ENCODE assay signal across 8 cellular contexts in the genomic region with DNA sequence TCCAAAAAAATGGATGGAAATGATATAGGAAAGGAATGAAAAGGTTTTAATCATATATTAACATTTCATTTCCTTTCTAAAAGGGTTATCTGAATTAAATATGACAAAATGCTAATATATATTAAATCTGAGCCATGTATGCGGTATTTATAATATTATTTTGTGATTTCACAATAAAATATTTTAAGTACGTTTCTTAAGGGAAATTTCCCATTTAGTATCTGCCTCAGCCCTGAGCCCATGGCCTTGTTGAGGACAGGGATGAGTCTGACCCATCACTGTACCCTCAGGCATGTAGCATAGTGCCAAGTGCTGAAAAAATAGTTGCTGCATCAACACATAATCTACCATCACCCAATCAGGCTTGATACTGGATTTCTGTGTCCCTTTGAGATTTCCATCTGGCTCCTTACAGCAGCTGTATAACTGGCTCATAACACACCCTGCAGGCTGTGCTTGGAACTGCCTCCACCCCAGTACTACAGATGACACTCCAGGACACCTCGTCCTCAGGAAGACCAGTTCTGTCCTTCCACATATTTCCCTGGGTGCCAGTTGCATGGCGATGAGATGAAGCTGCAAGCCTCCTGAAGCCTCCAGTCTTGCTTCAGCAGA. TPM values are rescaled to one million over a fixed set of nuclear protein-coding genes. Genes with fewer than 3 reads are reported as not detected.
DNase-seq lines count a peak whose midpoint lies in the region; ATAC-seq, FAIRE-seq and TF ChIP-seq lines count a peak whose summit lies in the region.

No MANE protein-coding gene starts in this region.

- ATAC-seq in HG03565 (IDR thresholded peaks at IDR 0.05; ENCODE audit: unreplicated experiment) (peak; percentile 69), lower lobe of right lung (peak; percentile 41 to 42)

- intact Hi-C loops in lower lobe of right lung (cut with DNase I): no loop called here

- no peak overlapping the region for H3K9ac ChIP-seq in GM23248

- H3K4me1 ChIP-seq in lower lobe of right lung (no peaks in the 10 kb centered on the region), GM23248 (ENCODE audit: insufficient read depth) (peaks cover 7% of the 10 kb centered on the region; the same call in 1 of the 2 replicates)

- peaks cover 7% of the 10 kb centered on the region for H3K9me3 ChIP-seq in lower lobe of right lung
- H3K9me3 ChIP-seq in GM23248 (ENCODE audit: low read depth): no peaks in the 10 kb centered on the region

- H3K27ac ChIP-seq in lower lobe of right lung (no peak overlapping the region), GM23248 (no peak overlapping the region)

- H3K4me2 ChIP-seq in GM23248 (ENCODE audit: unreplicated experiment): no peak overlapping the region

- H3K36me3 ChIP-seq in lower lobe of right lung (peaks cover 56% of the 10 kb centered on the region), GM23248 (ENCODE audit: low read depth) (peaks cover 30% of the 10 kb centered on the region)

- peaks cover 21% of the 10 kb centered on the region for H3K79me2 ChIP-seq in GM23248 (ENCODE audit: insufficient read depth)

- no peaks in the 10 kb centered on the region for H4K20me1 ChIP-seq in GM23248 (ENCODE audit: insufficient read depth)

- DNase-seq in ACHN (peak; percentile 51), GM18507 (ENCODE audit: extremely low spot score, insufficient read length, low read depth) (no peak), lower lobe of right lung (no peak), GF-D8 (lab: John Stamatoyannopoulos, UW) (no peak), NCI-H1092 treated with DMSO at 0.1 percent for 48 hours (lab: John Stamatoyannopoulos, UW) (no peak), GM23248 (no peak)
- DNase-seq in activated T-cell treated with anti-CD3 and anti-CD28 coated beads, Interleukin-2, amount 50 U/mL, for 48 hours: peak; percentile 43 to 56

- H3F3A ChIP-seq in GM23248 (ENCODE audit: insufficient read depth): peaks cover 21% of the 10 kb centered on the region

- H3K27me3 ChIP-seq in lower lobe of right lung (ENCODE audit: low read depth) (no peaks in the 10 kb centered on the region), GM23248 (replicated peaks; ENCODE audit: insufficient read depth) (no peaks in the 10 kb centered on the region)

- peak; percentile 41 for TF ChIP-seq CTCF in lower lobe of right lung (IDR thresholded peaks at IDR 0.05)

- no peak overlapping the region for H2AFZ ChIP-seq in GM23248

- in situ Hi-C loops in ACHN (cut with HindIII; ENCODE audit: low pct_ligation_motif_present, low pct_unique_long_range_greater_than_20kb, low sequenced_read_pairs) (no loop called here), GM23248 (cut with MboI) (no loop called here)

- H3K4me3 ChIP-seq in lower lobe of right lung (no peak overlapping the region), GM23248 (no peak overlapping the region)

- H3K9me2 ChIP-seq in GM23248 (ENCODE audit: insufficient read depth): no peaks in the 10 kb centered on the region

- FAIRE-seq in GM18507 (lab: Jason Lieb, UNC): peak; percentile 72

- 95 to 99% methylated on average over 4 of the region's 4 CpGs for WGBS in GM23248 (ENCODE audit: low coverage in 1 of 2, low lambda C conversion rate in 2 of 2, missing lambda C conversion rate in 2 of 2), 2 experiments

RNA-seq across cellular contexts. Expression of a gene that starts 59.4 kb away (rescaled TPM):
- total RNA-seq in lower lobe of right lung: not detected
- 3.5 TPM in 1 of 2 replicates, not detected in the other for total RNA-seq in GM23248 (2014; rRNA removed; shearing (Covaris generic))
- polyA plus RNA-seq in GM23248 (2016; fragmentation: Nextera tagmentation; extraction: Ambion mirVana): 1.8 and 3.4 TPM in 2 replicates

Comparison
In these comparisons a context has a peak if more than half of its experiments do, and no peak if none do; other contexts are left out.
1. DNase-seq: peak in ACHN (single experiment) and activated T-cell treated with anti-CD3 and anti-CD28 coated beads, Interleukin-2, amount 50 U/mL, for 48 hours (2 of 2); none in GM18507 (single experiment), lower lobe of right lung (single experiment), GF-D8 (single experiment), NCI-H1092 treated with DMSO at 0.1 percent for 48 hours (single experiment) and GM23248 (single experiment).